In genomic region chr1:118077331-118078055, GRCh38 we compare ENCODE assay signal across 8 cellular contexts.
DNase-seq lines count a peak whose midpoint lies in the region; ATAC-seq and TF ChIP-seq lines count a peak whose summit lies in the region.

No MANE protein-coding gene starts in this region.

- DNase-seq in MCF 10A (ENCODE audit: unreplicated experiment): peak; percentile 63
- DNase-seq in breast epithelium (ENCODE audit: low spot score in 2 of 2): no peak
- DNase-seq in OCI-M1 (lab: John Stamatoyannopoulos, UW): peak; percentile 58
- DNase-seq in fibroblast of the conjunctiva (ENCODE audit: low read depth): peak; percentile 31
- peak in 1 of 2 donors; percentile 44 for DNase-seq in tibial nerve (ENCODE audit: low spot score in 2 of 2)
- no peak for DNase-seq in SKM-1 treated with dmso at 0.1 percent for 144 hours (lab: John Stamatoyannopoulos, UW; ENCODE audit: unreplicated experiment)

- H3K36me3 Mint-ChIP-seq in MCF 10A (ENCODE audit: insufficient read depth, unreplicated experiment): no peaks in the 10 kb centered on the region

- H3K27ac ChIP-seq in breast epithelium (no peak overlapping the region), tibial nerve (no peak overlapping the region)

- intact Hi-C loops in MCF 10A (cut with micrococcal nuclease): loop anchor here (1.0 to 10.0 kb wide), 5 partner anchors 74 to 1290 kb away; no protein-coding TSS in a partner anchor
- intact Hi-C loops in breast epithelium (cut with DNase I; ENCODE audit: low total_unique reads): no loop called here

- TF ChIP-seq POLR2A in breast epithelium (IDR thresholded peaks at IDR 0.05) (no peak), tibial nerve (IDR thresholded peaks at IDR 0.05) (no peak)

- no peaks in the 10 kb centered on the region for H3K4me1 Mint-ChIP-seq in MCF 10A (ENCODE audit: insufficient read depth, unreplicated experiment)

- H3K9me3 Mint-ChIP-seq in MCF 10A (ENCODE audit: unreplicated experiment): no peaks in the 10 kb centered on the region

- H3K4me3 ChIP-seq in breast epithelium: no peak overlapping the region
- H3K4me3 ChIP-seq in tibial nerve: no peak overlapping the region

- peak; percentile 65 for TF ChIP-seq CTCF in MCF 10A (IDR thresholded peaks at IDR 0.05; ENCODE audit: unreplicated experiment)
- TF ChIP-seq CTCF in breast epithelium (IDR thresholded peaks at IDR 0.05): peak in 1 of 3 donors; percentile 56
- TF ChIP-seq CTCF in tibial nerve (IDR thresholded peaks at IDR 0.05): peak; percentile 9 to 45 (median 32)

- no peaks in the 10 kb centered on the region for H3K9me3 ChIP-seq in breast epithelium
- H3K9me3 ChIP-seq in tibial nerve: peaks cover 0 to 4% (median 0%) of the 10 kb centered on the region in 4 donors

- CTCF ChIA-PET in MCF 10A (lab: Yijun Ruan, JAX): interaction anchor here (0.6 to 2.6 kb wide), 20 partner anchors 9 to 1289 kb away, joined by 3 to 11 read pairs (median 4); no protein-coding TSS in a partner anchor

- BruUV-seq in MCF 10A (replicated peaks; lab: Mats Ljungman, UMichigan): no TSS peak

- WGBS in tibial nerve, 2 donors: 42 to 55% methylated on average over 2 of the region's 2 CpGs

- H3K27me3 ChIP-seq in breast epithelium (no peaks in the 10 kb centered on the region), tibial nerve (no peaks in the 10 kb centered on the region)

- ATAC-seq in GM18519 (IDR thresholded peaks at IDR 0.05; ENCODE audit: low FRiP score, unreplicated experiment) (no peak), HG02938 (IDR thresholded peaks at IDR 0.05; ENCODE audit: unreplicated experiment) (no peak)

- H3K4me1 ChIP-seq in breast epithelium (no peaks in the 10 kb centered on the region), tibial nerve (no peaks in the 10 kb centered on the region)

- no peaks in the 10 kb centered on the region for H3K36me3 ChIP-seq in breast epithelium
- no peaks in the 10 kb centered on the region for H3K36me3 ChIP-seq in tibial nerve

- H3K27me3 Mint-ChIP-seq in MCF 10A (ENCODE audit: insufficient read depth, unreplicated experiment): no peaks in the 10 kb centered on the region

- H3K27ac Mint-ChIP-seq in MCF 10A (ENCODE audit: low read depth, unreplicated experiment): no peak overlapping the region

- no peak for TF ChIP-seq EP300 in tibial nerve (IDR thresholded peaks at IDR 0.05)

- no peak overlapping the region for H3K4me3 Mint-ChIP-seq in MCF 10A (ENCODE audit: unreplicated experiment)

- POLR2A ChIA-PET in MCF 10A (lab: Yijun Ruan, JAX): interaction anchor here (0.8 to 1.0 kb wide), 3 partner anchors 45 to 931 kb away, joined by 3 read pairs; no protein-coding TSS in a partner anchor

Comparison
In these comparisons a context has a peak if more than half of its experiments do, and no peak if none do; other contexts are left out.
1. DNase-seq: peak in MCF 10A (single experiment), OCI-M1 (single experiment) and fibroblast of the conjunctiva (single experiment); none in breast epithelium (0 of 2) and SKM-1 treated with dmso at 0.1 percent for 144 hours (single experiment).